ENCODE assay signal across 9 cellular contexts in the genomic region with DNA sequence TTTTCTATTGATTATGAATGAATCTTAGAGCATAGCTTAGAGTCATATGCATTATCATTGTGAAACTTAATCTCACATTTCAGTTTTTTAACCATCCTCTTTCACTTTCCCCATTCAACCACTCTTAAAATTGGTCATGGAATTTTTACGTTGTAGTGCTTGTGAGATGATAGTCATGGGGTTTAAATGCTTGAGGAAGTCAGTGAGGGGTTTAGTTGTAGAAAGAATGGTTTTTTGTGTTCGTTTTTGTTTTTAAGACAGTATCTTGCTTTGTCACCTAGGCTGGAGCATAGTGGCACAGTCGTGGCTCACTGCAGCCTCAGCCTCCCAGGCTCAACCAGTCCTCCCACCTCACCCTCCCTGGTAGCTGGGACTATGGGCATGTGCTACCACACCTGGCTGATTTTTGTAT. TPM values are rescaled to one million over a fixed set of nuclear protein-coding genes. Genes with fewer than 3 reads are reported as not detected.
DNase-seq lines count a peak whose midpoint lies in the region; ATAC-seq, FAIRE-seq and TF ChIP-seq lines count a peak whose summit lies in the region.
"Had no signal": no experiment of that assay in that cellular context is flagged by ENCODE, and none has a peak within 500 bp of the region (broad histone marks: within the 10 kb centered on the region; RNA-seq: fewer than 3 reads in every experiment).

No MANE protein-coding gene starts in this region.

- H3K4me3 ChIP-seq in transverse colon: no peak overlapping the region

- peak overlapping the region; percentile 38 for H3K4me3 Mint-ChIP-seq in memory B cell

- H3K27ac ChIP-seq in transverse colon: peak overlapping the region in 1 of 4 donors; percentile 7

- H3K4me1 Mint-ChIP-seq in memory B cell: peaks cover 49% of the 10 kb centered on the region

- WGBS in transverse colon (ENCODE audit: low coverage in 1 of 2), 2 donors: 59 to 62% methylated on average over 3 of the region's 3 CpGs

- H3K4me1 ChIP-seq in transverse colon: peaks cover 3 to 44% (median 8%) of the 10 kb centered on the region in 4 donors

- TF ChIP-seq CTCF in transverse colon (IDR thresholded peaks at IDR 0.05): no peak

- H3K36me3 ChIP-seq in transverse colon: peaks cover 0 to 12% (median 0%) of the 10 kb centered on the region in 4 donors

- peaks cover 16% of the 10 kb centered on the region for H3K36me3 Mint-ChIP-seq in memory B cell

- no peaks in the 10 kb centered on the region for H3K9me3 ChIP-seq in transverse colon

- H3K27me3 Mint-ChIP-seq in memory B cell: no peaks in the 10 kb centered on the region

- peak overlapping the region; percentile 86 for H3K27ac Mint-ChIP-seq in memory B cell

- FAIRE-seq in GM18507 (lab: Jason Lieb, UNC): peak; percentile 87

- no peak for TF ChIP-seq EP300 in transverse colon (IDR thresholded peaks at IDR 0.05; ENCODE audit: low read depth)

- intact Hi-C loops in transverse colon (cut with DNase I; ENCODE audit: low total_unique reads): loop anchor here (10.0 kb wide), 1 partner anchor 139 kb away; no protein-coding TSS in a partner anchor

- no peaks in the 10 kb centered on the region for H3K27me3 ChIP-seq in transverse colon

- in situ Hi-C loops in transverse colon (cut with MboI; ENCODE audit: low pct_ligation_motif_present in 1 of 4, low pct_unique_long_range_greater_than_20kb in 1 of 4, low sequenced_read_pairs in 3 of 4): no loop called here

- DNase-seq in GM18507 (ENCODE audit: extremely low spot score, insufficient read length, low read depth): no peak
- DNase-seq in memory B cell (ENCODE audit: low spot score in 2 of 2): no peak
- DNase-seq in cerebellum (ENCODE audit: low spot score): no peak
- no peak for DNase-seq in transverse colon
- DNase-seq in activated effector memory CD4-positive, alpha-beta T cell treated with Interleukin-2 at 50 U/mL for 16 hours: no peak
- no peak for DNase-seq in NCI-H1105 (lab: John Stamatoyannopoulos, UW)
- DNase-seq: NCI-H1436 treated with DMSO at 0.1 percent for 48 hours had no signal

- no peak for TF ChIP-seq POLR2A in transverse colon (IDR thresholded peaks at IDR 0.05)

- ATAC-seq in GM21619 (IDR thresholded peaks at IDR 0.05; ENCODE audit: unreplicated experiment) (peak; percentile 56), HG03571 (IDR thresholded peaks at IDR 0.05; ENCODE audit: unreplicated experiment) (peak; percentile 49), memory B cell (ENCODE audit: low read depth) (peak; percentile 41)

- no peaks in the 10 kb centered on the region for H3K9me3 Mint-ChIP-seq in memory B cell

RNA-seq across cellular contexts. Expression of a gene that starts 19.6 kb away (rescaled TPM):
- total RNA-seq in cerebellum (47.1 TPM), transverse colon (10 to 100 TPM in 3 of 4 donors, 1 to 10 TPM in 1; 3.8 to 62.6 (median 29.9) TPM)
